Comparison of ENCODE assay signal across 1 cellular context in the genomic region with DNA sequence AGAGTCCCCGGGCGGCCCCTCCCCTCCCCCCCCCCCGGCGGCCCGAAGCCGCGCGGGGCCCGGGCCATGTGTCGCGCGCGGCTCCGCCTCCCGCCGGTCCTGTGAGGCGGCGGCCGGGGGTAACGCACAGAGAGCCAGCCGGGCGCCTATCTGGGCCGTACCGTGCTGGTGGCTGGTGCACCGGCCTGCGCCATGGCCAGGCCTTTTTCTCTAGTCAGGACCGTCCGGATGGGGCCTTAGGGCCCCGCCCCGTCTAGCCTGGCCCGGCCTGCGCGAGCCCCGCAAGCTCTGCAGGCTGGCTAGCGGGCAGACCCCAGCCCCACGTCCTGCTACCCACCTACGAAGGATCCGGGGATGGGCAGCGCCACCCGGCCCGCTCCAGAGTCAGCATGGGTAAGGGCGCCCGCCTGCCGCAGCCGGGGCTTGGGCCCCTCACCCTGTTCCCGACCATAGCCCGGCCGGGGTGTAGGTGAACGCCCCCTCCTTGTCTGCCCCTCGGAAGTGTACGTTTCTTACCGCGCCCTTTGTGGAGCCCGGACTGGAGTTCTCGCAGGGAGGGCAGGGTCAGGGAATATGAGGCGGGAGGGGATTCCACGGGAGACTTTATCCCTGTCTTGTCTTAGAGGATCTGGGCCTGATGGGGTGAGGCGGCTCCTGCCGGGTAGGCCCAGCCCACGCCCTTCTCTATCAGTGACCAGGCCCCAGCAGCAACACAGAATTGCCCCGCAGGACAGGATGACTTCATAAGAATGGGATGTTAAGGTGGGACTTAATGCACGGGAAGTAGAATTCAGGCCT.
TF ChIP-seq lines count a peak whose summit lies in the region.

A gene with protein sequence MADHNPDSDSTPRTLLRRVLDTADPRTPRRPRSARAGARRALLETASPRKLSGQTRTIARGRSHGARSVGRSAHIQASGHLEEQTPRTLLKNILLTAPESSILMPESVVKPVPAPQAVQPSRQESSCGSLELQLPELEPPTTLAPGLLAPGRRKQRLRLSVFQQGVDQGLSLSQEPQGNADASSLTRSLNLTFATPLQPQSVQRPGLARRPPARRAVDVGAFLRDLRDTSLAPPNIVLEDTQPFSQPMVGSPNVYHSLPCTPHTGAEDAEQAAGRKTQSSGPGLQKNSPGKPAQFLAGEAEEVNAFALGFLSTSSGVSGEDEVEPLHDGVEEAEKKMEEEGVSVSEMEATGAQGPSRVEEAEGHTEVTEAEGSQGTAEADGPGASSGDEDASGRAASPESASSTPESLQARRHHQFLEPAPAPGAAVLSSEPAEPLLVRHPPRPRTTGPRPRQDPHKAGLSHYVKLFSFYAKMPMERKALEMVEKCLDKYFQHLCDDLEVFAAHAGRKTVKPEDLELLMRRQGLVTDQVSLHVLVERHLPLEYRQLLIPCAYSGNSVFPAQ (minus strand): TSS at position 630 of the 798 bp plus-strand sequence. CDS start 13,834 bp downstream, outside the sequence.

TF ChIP-seq in GM12878, 131 proteins besides CTCF, POLR2A, EP300 and RAD21 (continued from another document):
- TF ChIP-seq, protein P1, sequence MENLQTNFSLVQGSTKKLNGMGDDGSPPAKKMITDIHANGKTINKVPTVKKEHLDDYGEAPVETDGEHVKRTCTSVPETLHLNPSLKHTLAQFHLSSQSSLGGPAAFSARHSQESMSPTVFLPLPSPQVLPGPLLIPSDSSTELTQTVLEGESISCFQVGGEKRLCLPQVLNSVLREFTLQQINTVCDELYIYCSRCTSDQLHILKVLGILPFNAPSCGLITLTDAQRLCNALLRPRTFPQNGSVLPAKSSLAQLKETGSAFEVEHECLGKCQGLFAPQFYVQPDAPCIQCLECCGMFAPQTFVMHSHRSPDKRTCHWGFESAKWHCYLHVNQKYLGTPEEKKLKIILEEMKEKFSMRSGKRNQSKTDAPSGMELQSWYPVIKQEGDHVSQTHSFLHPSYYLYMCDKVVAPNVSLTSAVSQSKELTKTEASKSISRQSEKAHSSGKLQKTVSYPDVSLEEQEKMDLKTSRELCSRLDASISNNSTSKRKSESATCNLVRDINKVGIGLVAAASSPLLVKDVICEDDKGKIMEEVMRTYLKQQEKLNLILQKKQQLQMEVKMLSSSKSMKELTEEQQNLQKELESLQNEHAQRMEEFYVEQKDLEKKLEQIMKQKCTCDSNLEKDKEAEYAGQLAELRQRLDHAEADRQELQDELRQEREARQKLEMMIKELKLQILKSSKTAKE (IDR thresholded peaks at IDR 0.05; ENCODE audit: low read depth, poor library complexity, severe bottlenecking) = no peak
- TF ChIP-seq ZBED1 (IDR thresholded peaks at IDR 0.05; ENCODE audit: borderline replicate concordance) = no peak
- TF ChIP-seq, protein P2, sequence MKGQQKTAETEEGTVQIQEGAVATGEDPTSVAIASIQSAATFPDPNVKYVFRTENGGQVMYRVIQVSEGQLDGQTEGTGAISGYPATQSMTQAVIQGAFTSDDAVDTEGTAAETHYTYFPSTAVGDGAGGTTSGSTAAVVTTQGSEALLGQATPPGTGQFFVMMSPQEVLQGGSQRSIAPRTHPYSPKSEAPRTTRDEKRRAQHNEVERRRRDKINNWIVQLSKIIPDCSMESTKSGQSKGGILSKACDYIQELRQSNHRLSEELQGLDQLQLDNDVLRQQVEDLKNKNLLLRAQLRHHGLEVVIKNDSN (IDR thresholded peaks at IDR 0.05; ENCODE audit: borderline replicate concordance, extremely low read length, insufficient read depth, low read depth, low read length) = peak; percentile 16
- peak; percentile 31; the same call in 1 of the 2 replicates for TF ChIP-seq LARP7 (IDR thresholded peaks at IDR 0.05)
- TF ChIP-seq TAF1 (IDR thresholded peaks at IDR 0.05; ENCODE audit: borderline replicate concordance, low read depth, low read length) = 0 out of 2 replicates have a peak, but pooled peaks have one; percentile 56
- 0 out of 2 replicates have a peak, but pooled peaks have one; percentile 27 for TF ChIP-seq ZNF24 (IDR thresholded peaks at IDR 0.05)
- TF ChIP-seq, protein P3, sequence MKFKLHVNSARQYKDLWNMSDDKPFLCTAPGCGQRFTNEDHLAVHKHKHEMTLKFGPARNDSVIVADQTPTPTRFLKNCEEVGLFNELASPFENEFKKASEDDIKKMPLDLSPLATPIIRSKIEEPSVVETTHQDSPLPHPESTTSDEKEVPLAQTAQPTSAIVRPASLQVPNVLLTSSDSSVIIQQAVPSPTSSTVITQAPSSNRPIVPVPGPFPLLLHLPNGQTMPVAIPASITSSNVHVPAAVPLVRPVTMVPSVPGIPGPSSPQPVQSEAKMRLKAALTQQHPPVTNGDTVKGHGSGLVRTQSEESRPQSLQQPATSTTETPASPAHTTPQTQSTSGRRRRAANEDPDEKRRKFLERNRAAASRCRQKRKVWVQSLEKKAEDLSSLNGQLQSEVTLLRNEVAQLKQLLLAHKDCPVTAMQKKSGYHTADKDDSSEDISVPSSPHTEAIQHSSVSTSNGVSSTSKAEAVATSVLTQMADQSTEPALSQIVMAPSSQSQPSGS (IDR thresholded peaks at IDR 0.05; ENCODE audit: low read length) = no peak
- no peak for TF ChIP-seq MYC (IDR thresholded peaks at IDR 0.05; ENCODE audit: insufficient read depth, insufficient read length, insufficient replicate concordance, low read length, severe bottlenecking)
- TF ChIP-seq ASH2L (IDR thresholded peaks at IDR 0.05; ENCODE audit: borderline replicate concordance, low read depth) = no peak
- TF ChIP-seq TCF12 (IDR thresholded peaks at IDR 0.05; ENCODE audit: low read depth, low read length) = no peak
- peak; percentile 63; the same call in 1 of the 2 replicates for TF ChIP-seq BACH1 (IDR thresholded peaks at IDR 0.05; ENCODE audit: borderline replicate concordance)
- TF ChIP-seq HDGF (IDR thresholded peaks at IDR 0.05) = peak; percentile 36; the same call in 1 of the 2 replicates
- 0 out of 2 replicates have a peak, but pooled peaks have one; percentile 11 for TF ChIP-seq TCF3 (IDR thresholded peaks at IDR 0.05; ENCODE audit: borderline replicate concordance, insufficient read depth, low read depth, low read length)
- TF ChIP-seq, protein P4, sequence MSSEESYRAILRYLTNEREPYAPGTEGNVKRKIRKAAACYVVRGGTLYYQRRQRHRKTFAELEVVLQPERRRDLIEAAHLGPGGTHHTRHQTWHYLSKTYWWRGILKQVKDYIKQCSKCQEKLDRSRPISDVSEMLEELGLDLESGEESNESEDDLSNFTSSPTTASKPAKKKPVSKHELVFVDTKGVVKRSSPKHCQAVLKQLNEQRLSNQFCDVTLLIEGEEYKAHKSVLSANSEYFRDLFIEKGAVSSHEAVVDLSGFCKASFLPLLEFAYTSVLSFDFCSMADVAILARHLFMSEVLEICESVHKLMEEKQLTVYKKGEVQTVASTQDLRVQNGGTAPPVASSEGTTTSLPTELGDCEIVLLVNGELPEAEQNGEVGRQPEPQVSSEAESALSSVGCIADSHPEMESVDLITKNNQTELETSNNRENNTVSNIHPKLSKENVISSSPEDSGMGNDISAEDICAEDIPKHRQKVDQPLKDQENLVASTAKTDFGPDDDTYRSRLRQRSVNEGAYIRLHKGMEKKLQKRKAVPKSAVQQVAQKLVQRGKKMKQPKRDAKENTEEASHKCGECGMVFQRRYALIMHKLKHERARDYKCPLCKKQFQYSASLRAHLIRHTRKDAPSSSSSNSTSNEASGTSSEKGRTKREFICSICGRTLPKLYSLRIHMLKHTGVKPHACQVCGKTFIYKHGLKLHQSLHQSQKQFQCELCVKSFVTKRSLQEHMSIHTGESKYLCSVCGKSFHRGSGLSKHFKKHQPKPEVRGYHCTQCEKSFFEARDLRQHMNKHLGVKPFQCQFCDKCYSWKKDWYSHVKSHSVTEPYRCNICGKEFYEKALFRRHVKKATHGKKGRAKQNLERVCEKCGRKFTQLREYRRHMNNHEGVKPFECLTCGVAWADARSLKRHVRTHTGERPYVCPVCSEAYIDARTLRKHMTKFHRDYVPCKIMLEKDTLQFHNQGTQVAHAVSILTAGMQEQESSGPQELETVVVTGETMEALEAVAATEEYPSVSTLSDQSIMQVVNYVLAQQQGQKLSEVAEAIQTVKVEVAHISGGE (CRISPR knock-in tag; IDR thresholded peaks at IDR 0.05) = 0 out of 2 replicates have a peak, but pooled peaks have one; percentile 41
- 0 out of 2 replicates have a peak, but pooled peaks have one; percentile 32 for TF ChIP-seq GATAD2B (conservative IDR thresholded peaks at IDR 0.05; ENCODE audit: low read depth)
- no peak; the same call in none of the 2 replicates for TF ChIP-seq MXI1 (IDR thresholded peaks at IDR 0.05; ENCODE audit: low read depth, low read length)
- TF ChIP-seq, protein P5, sequence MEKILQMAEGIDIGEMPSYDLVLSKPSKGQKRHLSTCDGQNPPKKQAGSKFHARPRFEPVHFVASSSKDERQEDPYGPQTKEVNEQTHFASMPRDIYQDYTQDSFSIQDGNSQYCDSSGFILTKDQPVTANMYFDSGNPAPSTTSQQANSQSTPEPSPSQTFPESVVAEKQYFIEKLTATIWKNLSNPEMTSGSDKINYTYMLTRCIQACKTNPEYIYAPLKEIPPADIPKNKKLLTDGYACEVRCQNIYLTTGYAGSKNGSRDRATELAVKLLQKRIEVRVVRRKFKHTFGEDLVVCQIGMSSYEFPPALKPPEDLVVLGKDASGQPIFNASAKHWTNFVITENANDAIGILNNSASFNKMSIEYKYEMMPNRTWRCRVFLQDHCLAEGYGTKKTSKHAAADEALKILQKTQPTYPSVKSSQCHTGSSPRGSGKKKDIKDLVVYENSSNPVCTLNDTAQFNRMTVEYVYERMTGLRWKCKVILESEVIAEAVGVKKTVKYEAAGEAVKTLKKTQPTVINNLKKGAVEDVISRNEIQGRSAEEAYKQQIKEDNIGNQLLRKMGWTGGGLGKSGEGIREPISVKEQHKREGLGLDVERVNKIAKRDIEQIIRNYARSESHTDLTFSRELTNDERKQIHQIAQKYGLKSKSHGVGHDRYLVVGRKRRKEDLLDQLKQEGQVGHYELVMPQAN (conservative IDR thresholded peaks at IDR 0.05) = peak; percentile 81
- TF ChIP-seq DPF2 (IDR thresholded peaks at IDR 0.05) = 0 out of 2 replicates have a peak, but pooled peaks have one; percentile 17
- 0 out of 2 replicates have a peak, but pooled peaks have one; percentile 59 for TF ChIP-seq POLR2AphosphoS5 (IDR thresholded peaks at IDR 0.05; ENCODE audit: low read length)
- TF ChIP-seq HDAC2 (IDR thresholded peaks at IDR 0.05) = no peak
